Comparison of ENCODE assay signal across 16 cellular contexts in genomic region chr22:25496396-25497064, GRCh38.
DNase-seq lines count a peak whose midpoint lies in the region; ATAC-seq, FAIRE-seq and TF ChIP-seq lines count a peak whose summit lies in the region.
"Had no signal": no experiment of that assay in that cellular context is flagged by ENCODE, and none has a peak within 500 bp of the region (broad histone marks: within the 10 kb centered on the region; RNA-seq: fewer than 3 reads in every experiment).

No MANE protein-coding gene starts in this region.

- WGBS in IMR-90 (ENCODE audit: extremely low coverage in 2 of 2, insufficient read length in 1 of 2), 2 experiments = no CpG with 5 or more reads among the region's 4 CpGs
- WGBS in esophagus muscularis mucosa = 40% methylated on average over 4 of the region's 4 CpGs
- whole genome bisulfite sequencing in mesendoderm (ENCODE audit: extremely low coverage, insufficient coverage, low lambda C conversion rate) = no CpG with 5 or more reads among the region's 4 CpGs

- H2BK5ac ChIP-seq in IMR-90 (ENCODE audit: low read depth, low read length, poor library complexity, severe bottlenecking) (no peak overlapping the region), mesendoderm (ENCODE audit: low read length) (no peak overlapping the region)

- no peak overlapping the region for H3K4ac ChIP-seq in IMR-90 (ENCODE audit: low read depth, low read length)
- H3K4ac ChIP-seq in mesendoderm (ENCODE audit: low read depth, low read length) = no peak overlapping the region

- H3K4me2 ChIP-seq in IMR-90 (ENCODE audit: low read depth, low read length) (no peak overlapping the region), astrocyte (ENCODE audit: low read length) (no peak overlapping the region), mesendoderm (ENCODE audit: low read length) (no peak overlapping the region)
- H3K4me2 ChIP-seq: A549; BLaER1 treated with 17β-estradiol and CSF1 and Interleukin-3, amounts not matched to agents 10 nM and 100 nM had no signal

- H3K23ac ChIP-seq in IMR-90 (ENCODE audit: low read depth, low read length) (no peak overlapping the region), mesendoderm (ENCODE audit: low read length) (no peak overlapping the region)

- H3K4me3 ChIP-seq in IMR-90 (ENCODE audit: insufficient read depth, low read depth, low read length) (no peak overlapping the region), astrocyte (ENCODE audit: insufficient read depth, low read depth, low read length) (no peak overlapping the region), esophagus muscularis mucosa (no peak overlapping the region), mesendoderm (ENCODE audit: low read length) (no peak overlapping the region)
- H3K4me3 ChIP-seq: A549; BLaER1 treated with 17β-estradiol and CSF1 and Interleukin-3, amounts not matched to agents 10 nM and 100 nM had no signal

- peaks cover 12% of the 10 kb centered on the region for H3K36me3 Mint-ChIP-seq in astrocyte (ENCODE audit: low read depth, unreplicated experiment)

- H3K27me3 ChIP-seq in IMR-90 (ENCODE audit: control insufficient read depth, insufficient read depth, low read length) = no peaks in the 10 kb centered on the region; the same call in 1 of the 2 replicates
- H3K27me3 ChIP-seq in astrocyte (ENCODE audit: insufficient read depth, low read length) = peaks cover 14% of the 10 kb centered on the region
- no peaks in the 10 kb centered on the region for H3K27me3 ChIP-seq in esophagus muscularis mucosa
- H3K27me3 ChIP-seq in mesendoderm (ENCODE audit: insufficient read depth, low read length, poor library complexity) = no peaks in the 10 kb centered on the region
- H3K27me3 ChIP-seq: BLaER1 treated with 17β-estradiol and CSF1 and Interleukin-3, amounts not matched to agents 10 nM and 100 nM had no signal

- no peak overlapping the region for H2BK15ac ChIP-seq in IMR-90 (ENCODE audit: low read depth, low read length)
- H2BK15ac ChIP-seq in mesendoderm (replicated peaks; ENCODE audit: low read depth) = no peak overlapping the region

- no peak for TF ChIP-seq POLR2A in IMR-90 (IDR thresholded peaks at IDR 0.05; ENCODE audit: low read depth, low read length)
- TF ChIP-seq POLR2A in esophagus muscularis mucosa (IDR thresholded peaks at IDR 0.05; ENCODE audit: low read depth) = no peak

- no peak for TF ChIP-seq RAD21 in IMR-90 (IDR thresholded peaks at IDR 0.05; ENCODE audit: low read length)

- no peak overlapping the region for H3K4me3 Mint-ChIP-seq in astrocyte (ENCODE audit: unreplicated experiment)
- H3K4me3 Mint-ChIP-seq: CD8-positive, alpha-beta T cell had no signal

- peaks cover 4% of the 10 kb centered on the region; the same call in 1 of the 2 replicates for H3K4me1 ChIP-seq in IMR-90 (ENCODE audit: control insufficient read depth, insufficient read depth, low read length)
- no peaks in the 10 kb centered on the region for H3K4me1 ChIP-seq in astrocyte (ENCODE audit: insufficient read depth, low read length)
- H3K4me1 ChIP-seq in esophagus muscularis mucosa = peaks cover 0 to 13% (median 6%) of the 10 kb centered on the region in 4 donors
- H3K4me1 ChIP-seq in mesendoderm (ENCODE audit: control insufficient read depth, low read depth, low read length) = peaks cover 6% of the 10 kb centered on the region
- H3K4me1 ChIP-seq: A549 had no signal

- DNase-seq in AG09319 (ENCODE audit: extremely low read depth, low read depth) (peak; percentile 23), IMR-90 (peak; percentile 83), astrocyte (ENCODE audit: low read depth) (peak; percentile 14), iris pigment epithelial cell (ENCODE audit: low read depth) (peak; percentile 72), esophagus muscularis mucosa (ENCODE audit: extremely low spot score) (no peak), mesendoderm (no peak), NCI-H1417 (lab: John Stamatoyannopoulos, UW) (no peak)
- DNase-seq: CD8-positive, alpha-beta T cell; DMS79; KBM-7; NCI-H187; NCI-H2107; NCI-H524 treated with DMSO at 0.1 percent for 48 hours had no signal

- H3K9me3 Mint-ChIP-seq in astrocyte (ENCODE audit: unreplicated experiment) = peaks cover 2% of the 10 kb centered on the region
- H3K9me3 Mint-ChIP-seq: CD8-positive, alpha-beta T cell had no signal

- TF ChIP-seq CTCF in AG09319 (IDR thresholded peaks at IDR 0.05; ENCODE audit: low read depth, low read length) (no peak), IMR-90 (conservative IDR thresholded peaks at IDR 0.05; ENCODE audit: low read depth, low read length) (no peak), astrocyte (IDR thresholded peaks at IDR 0.05; ENCODE audit: insufficient read depth, low read depth, low read length) (no peak), esophagus muscularis mucosa (IDR thresholded peaks at IDR 0.05) (no peak)

- no peak overlapping the region for H4K8ac ChIP-seq in IMR-90 (ENCODE audit: low read depth in 2 of 2, low read length in 2 of 2)
- no peak overlapping the region for H4K8ac ChIP-seq in mesendoderm (ENCODE audit: low read depth, low read length)

- H3K27ac ChIP-seq in IMR-90 (ENCODE audit: insufficient read depth, low read length) (no peak overlapping the region), astrocyte (ENCODE audit: low read depth, low read length) (no peak overlapping the region), esophagus muscularis mucosa (replicated peaks in 1 of 4) (no peak overlapping the region), mesendoderm (ENCODE audit: low read depth, low read length) (no peak overlapping the region)
- H3K27ac ChIP-seq: A549; BLaER1 treated with 17β-estradiol and CSF1 and Interleukin-3, amounts not matched to agents 10 nM and 100 nM had no signal

- H3K4me1 Mint-ChIP-seq in astrocyte (ENCODE audit: low read depth, unreplicated experiment) = peaks cover 13% of the 10 kb centered on the region

- H3K9me3 ChIP-seq in IMR-90 (ENCODE audit: control insufficient read depth, insufficient read depth, low read length) (no peaks in the 10 kb centered on the region), astrocyte (ENCODE audit: insufficient read depth, low read depth, low read length) (no peaks in the 10 kb centered on the region), esophagus muscularis mucosa (no peaks in the 10 kb centered on the region)
- H3K9me3 ChIP-seq: A549; BLaER1 treated with 17β-estradiol and CSF1 and Interleukin-3, amounts not matched to agents 10 nM and 100 nM had no signal

- H2BK120ac ChIP-seq in IMR-90 (ENCODE audit: low read depth, low read length) (no peak overlapping the region), mesendoderm (ENCODE audit: low read depth, low read length) (no peak overlapping the region)

- H4K20me1 ChIP-seq in IMR-90 (ENCODE audit: insufficient read depth, low read length) = no peaks in the 10 kb centered on the region
- peaks cover 9% of the 10 kb centered on the region for H4K20me1 ChIP-seq in astrocyte (ENCODE audit: insufficient read depth, low read length)
- H4K20me1 ChIP-seq: BLaER1 treated with 17β-estradiol and CSF1 and Interleukin-3, amounts not matched to agents 10 nM and 100 nM had no signal

- no TSS peak for BruUV-seq in IMR-90 (replicated peaks; lab: Mats Ljungman, UMichigan)

- dilution Hi-C loops in IMR-90 (cut with HindIII; ENCODE audit: low sequenced_read_pairs, unreplicated experiment) = no loop called here

- no peaks in the 10 kb centered on the region for H3K9me1 ChIP-seq in IMR-90 (ENCODE audit: insufficient read depth, low read length)

- peaks cover 5% of the 10 kb centered on the region for H3K27me3 Mint-ChIP-seq in astrocyte (ENCODE audit: low read depth, unreplicated experiment)

- peak; percentile 86 for ATAC-seq in IMR-90 (ENCODE audit: low read depth)
- ATAC-seq: A549; CD8-positive, alpha-beta T cell had no signal

- H2BK20ac ChIP-seq in IMR-90 (ENCODE audit: low read depth, low read length) = no peak overlapping the region

- H2AK5ac ChIP-seq in IMR-90 (ENCODE audit: low read depth, low read length) (no peak overlapping the region), mesendoderm (ENCODE audit: low read length) (no peak overlapping the region)

- H3K9ac ChIP-seq in IMR-90 (ENCODE audit: low read depth, low read length) = no peak overlapping the region
- H3K9ac ChIP-seq in astrocyte (ENCODE audit: low read length) = no peak overlapping the region
- H3K9ac ChIP-seq in mesendoderm (ENCODE audit: low read length) = no peak overlapping the region
- H3K9ac ChIP-seq: BLaER1 treated with 17β-estradiol and CSF1 and Interleukin-3, amounts not matched to agents 10 nM and 100 nM had no signal

- POLR2A ChIA-PET in IMR-90 (lab: Charles Lee; ENCODE audit: unreplicated experiment) = no interaction called here

- H3K18ac ChIP-seq in IMR-90 (ENCODE audit: low read depth, low read length) (no peak overlapping the region), mesendoderm (ENCODE audit: low read length) (no peak overlapping the region)

- H3K36me3 ChIP-seq in IMR-90 (ENCODE audit: control insufficient read depth, insufficient read depth, low read length) (no peaks in the 10 kb centered on the region), astrocyte (ENCODE audit: insufficient read depth, low read length) (no peaks in the 10 kb centered on the region), esophagus muscularis mucosa (no peaks in the 10 kb centered on the region), mesendoderm (ENCODE audit: control insufficient read depth, insufficient read depth, low read length) (no peaks in the 10 kb centered on the region)
- H3K36me3 ChIP-seq: BLaER1 treated with 17β-estradiol and CSF1 and Interleukin-3, amounts not matched to agents 10 nM and 100 nM had no signal

- in situ Hi-C loops in IMR-90 (cut with MboI; ENCODE audit: low sequenced_read_pairs) = no loop called here

- H3K56ac ChIP-seq in IMR-90 (ENCODE audit: extremely low read depth, insufficient read depth, low read length) (no peak overlapping the region), mesendoderm (ENCODE audit: low read length) (no peak overlapping the region)

- no peak overlapping the region for H3K27ac Mint-ChIP-seq in astrocyte (ENCODE audit: unreplicated experiment)
- H3K27ac Mint-ChIP-seq: CD8-positive, alpha-beta T cell had no signal

- intact Hi-C loops in IMR-90 (cut with micrococcal nuclease) (no loop called here), esophagus muscularis mucosa (cut with DNase I) (no loop called here)

- no peak overlapping the region for H2AFZ ChIP-seq in IMR-90 (replicated peaks; ENCODE audit: low read length, poor library complexity)
- no peak overlapping the region for H2AFZ ChIP-seq in astrocyte (ENCODE audit: low read depth, low read length)

- H2AK9ac ChIP-seq in IMR-90 (replicated peaks; ENCODE audit: low read depth, low read length, poor library complexity) = no peak overlapping the region

- FAIRE-seq in astrocyte (lab: Jason Lieb, UNC) = no peak
- FAIRE-seq: A549, H54 had no signal

- H3K14ac ChIP-seq in IMR-90 (replicated peaks; ENCODE audit: low read depth, low read length) = no peak overlapping the region

- TF ChIP-seq EP300 in esophagus muscularis mucosa (IDR thresholded peaks at IDR 0.05) = no peak

- no peak overlapping the region for H4K91ac ChIP-seq in IMR-90 (ENCODE audit: insufficient read depth, low read depth, low read length)

- no peaks in the 10 kb centered on the region for H3K79me1 ChIP-seq in IMR-90 (ENCODE audit: low read depth in 1 of 2, low read length in 2 of 2)
- H3K79me1 ChIP-seq in mesendoderm (ENCODE audit: low read length) = no peaks in the 10 kb centered on the region

- H4K5ac ChIP-seq in IMR-90 (ENCODE audit: low read depth, low read length) (no peak overlapping the region), mesendoderm (ENCODE audit: low read length) (no peak overlapping the region)

- no peaks in the 10 kb centered on the region for H3K79me2 ChIP-seq in astrocyte (ENCODE audit: insufficient read depth, low read length)
- H3K79me2 ChIP-seq in mesendoderm (ENCODE audit: control insufficient read depth, insufficient read depth, low read length) = no peaks in the 10 kb centered on the region

- CTCF ChIA-PET in IMR-90 (lab: Yijun Ruan, JAX) = interaction anchor here (1.6 kb wide), 1 partner anchor 16 kb away, joined by 7 read pairs; no protein-coding TSS in a partner anchor

Comparison
In these comparisons a context has a peak if more than half of its experiments do, and no peak if none do; other contexts are left out.
1. DNase-seq: peak in AG09319 (single experiment), IMR-90 (single experiment), astrocyte (single experiment) and iris pigment epithelial cell (single experiment); none in esophagus muscularis mucosa (single experiment), mesendoderm (single experiment) and NCI-H1417 (0 of 3).